In the genomic region with DNA sequence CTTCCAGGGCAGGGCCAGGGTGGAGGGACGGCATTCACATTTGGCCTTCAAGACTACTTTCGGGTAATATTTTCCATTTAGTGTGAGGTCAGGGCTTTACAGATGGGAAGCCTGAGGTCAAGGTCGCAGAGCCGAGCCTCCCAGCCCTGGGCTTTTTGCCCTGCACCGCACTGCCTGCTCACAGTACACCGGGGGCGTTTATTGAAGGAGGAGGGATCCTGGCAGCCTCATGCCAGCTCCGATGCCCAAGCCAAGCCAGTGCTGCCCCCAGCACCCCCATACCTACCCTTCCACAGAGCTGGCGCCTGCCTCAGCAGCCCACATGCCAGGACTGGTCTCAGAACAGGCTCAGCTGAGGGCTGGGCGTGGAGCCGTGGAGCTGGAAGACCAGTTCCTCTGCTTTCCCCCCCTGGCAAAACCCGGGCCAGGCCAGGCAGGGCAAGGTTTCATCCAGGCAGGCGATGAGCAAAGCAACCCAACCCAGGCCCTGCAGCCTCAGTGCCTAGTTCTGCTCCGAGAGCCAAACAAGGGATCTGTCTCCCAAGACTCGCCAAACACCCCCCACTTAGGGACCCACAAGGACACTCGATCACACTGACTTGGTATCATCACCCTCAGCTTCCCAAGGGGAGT, we compare ENCODE assay signal across 15 cellular contexts. TPM values are rescaled to one million over a fixed set of nuclear protein-coding genes. Genes with fewer than 3 reads are reported as not detected.
A peak's percentile ranks its signal among the peaks of the same experiment; 100 is the strongest.
DNase-seq lines count a peak whose midpoint lies in the region; ATAC-seq and TF ChIP-seq lines count a peak whose summit lies in the region.
"Had no signal": no experiment of that assay in that cellular context is flagged by ENCODE, and none has a peak within 500 bp of the region (broad histone marks: within the 10 kb centered on the region; RNA-seq: fewer than 3 reads in every experiment).

No MANE protein-coding gene starts in this region.

- H3K36me3 Mint-ChIP-seq in T-helper 2 cell treated with Interferon-gamma antibody and Interleukin-4, amounts not matched to agents 5 μg/mL and 100 μg/mL, for 36 hours (ENCODE audit: low read depth), result no peaks in the 10 kb centered on the region
- H3K36me3 Mint-ChIP-seq: immature natural killer cell had no signal

- H4K20me1 ChIP-seq in SK-N-SH (ENCODE audit: insufficient read depth), result peaks cover 4% of the 10 kb centered on the region; the same call in 1 of the 2 replicates

- 95% methylated on average over 11 of the region's 16 CpGs for WGBS in SK-N-SH (ENCODE audit: low lambda C conversion rate)
- WGBS in mesenchymal stem cell, result 86% methylated on average over 16 of the region's 16 CpGs

- H3K18ac ChIP-seq in mesenchymal stem cell (ENCODE audit: low read depth in 1 of 2, low read length in 2 of 2), result peak overlapping the region; percentile 86 to 95

- H3K4me2 ChIP-seq in SK-N-SH, result no peak overlapping the region
- no peak overlapping the region for H3K4me2 ChIP-seq in mesenchymal stem cell (ENCODE audit: low read length, poor library complexity, severe bottlenecking)

- TF ChIP-seq EP300 in SK-N-SH (IDR thresholded peaks at IDR 0.05; ENCODE audit: borderline replicate concordance in 1 of 2, low read depth in 1 of 2, low read length in 1 of 2), result no peak

- CTCF ChIA-PET in SK-N-SH (lab: Yijun Ruan, JAX), result interaction anchor here (0.9 to 1.2 kb wide), 2 partner anchors 25 to 88 kb away, joined by 3 read pairs; no protein-coding TSS in a partner anchor

- peak overlapping the region; percentile 76 for H2AK5ac ChIP-seq in mesenchymal stem cell (ENCODE audit: low read length, severe bottlenecking)

- H3K9ac ChIP-seq in SK-N-SH, result no peak overlapping the region
- peak overlapping the region; percentile 30 for H3K9ac ChIP-seq in mesenchymal stem cell (ENCODE audit: low read length)

- peak; percentile 46 for DNase-seq in SK-N-SH
- DNase-seq in breast epithelium (ENCODE audit: low spot score in 2 of 2), result peak; percentile 88 to 95
- DNase-seq in mesenchymal stem cell, result no peak
- peak; percentile 89 for DNase-seq in upper lobe of right lung
- DNase-seq in T-helper 2 cell treated with Interferon-gamma antibody and Interleukin-4, amounts not matched to agents 5 μg/mL and 100 μg/mL, for 36 hours (ENCODE audit: low spot score), result no peak
- no peak for DNase-seq in NCI-H2081 (lab: John Stamatoyannopoulos, UW)
- DNase-seq: ACHN; activated CD4-positive, alpha-beta memory T cell treated with anti-CD3 and anti-CD28 coated beads, Interleukin-2, amount 10 ng/mL, durations not matched to agents 7 days and 5 days; activated naive CD4-positive, alpha-beta T cell treated with Interleukin-2 at 50 U/mL for 16 hours; immature natural killer cell; MV-4-11; NCI-H69; stimulated activated CD4-positive, alpha-beta T cell treated with anti-CD3 and anti-CD28 coated beads, Interleukin-4, amount 100 ng/mL, for 4 hours had no signal

- H3K9me2 ChIP-seq in SK-N-SH, result no peaks in the 10 kb centered on the region

- peak overlapping the region; percentile 92 for H4K8ac ChIP-seq in mesenchymal stem cell (ENCODE audit: low read length)

- no peak overlapping the region for H3K4me3 ChIP-seq in SK-N-SH (ENCODE audit: low read depth in 2 of 2, low read length in 1 of 2)
- H3K4me3 ChIP-seq in breast epithelium, result peak overlapping the region in 1 of 3 donors; percentile 29
- H3K4me3 ChIP-seq in mesenchymal stem cell (ENCODE audit: insufficient read depth in 1 of 2, low read depth in 1 of 2, low read length in 2 of 2), result no peak overlapping the region
- H3K4me3 ChIP-seq in upper lobe of right lung, result no peak overlapping the region

- TF ChIP-seq RAD21 in SK-N-SH (IDR thresholded peaks at IDR 0.05; ENCODE audit: low read length), result no peak

- H3K9me3 ChIP-seq in SK-N-SH, result no peaks in the 10 kb centered on the region
- H3K9me3 ChIP-seq in breast epithelium, result no peaks in the 10 kb centered on the region
- H3K9me3 ChIP-seq in mesenchymal stem cell (ENCODE audit: control insufficient read depth, low read length), result no peaks in the 10 kb centered on the region
- no peaks in the 10 kb centered on the region for H3K9me3 ChIP-seq in upper lobe of right lung

- no peak overlapping the region for H3K27ac Mint-ChIP-seq in T-helper 2 cell treated with Interferon-gamma antibody and Interleukin-4, amounts not matched to agents 5 μg/mL and 100 μg/mL, for 36 hours
- H3K27ac Mint-ChIP-seq: activated CD4-positive, alpha-beta memory T cell treated with anti-CD3 and anti-CD28 coated beads, Interleukin-2, amount 10 ng/mL, durations not matched to agents 7 days and 5 days; immature natural killer cell had no signal

- peak overlapping the region; percentile 14 to 97 for H2BK12ac ChIP-seq in mesenchymal stem cell (ENCODE audit: low read length in 2 of 2)

- H3K79me1 ChIP-seq in mesenchymal stem cell (replicated peaks; ENCODE audit: low read length, poor library complexity, severe bottlenecking), result peaks cover 38% of the 10 kb centered on the region

- H3K4me1 Mint-ChIP-seq in T-helper 2 cell treated with Interferon-gamma antibody and Interleukin-4, amounts not matched to agents 5 μg/mL and 100 μg/mL, for 36 hours (ENCODE audit: low read depth), result no peaks in the 10 kb centered on the region
- H3K4me1 Mint-ChIP-seq: activated CD4-positive, alpha-beta memory T cell treated with anti-CD3 and anti-CD28 coated beads, Interleukin-2, amount 10 ng/mL, durations not matched to agents 7 days and 5 days; immature natural killer cell had no signal

- H3K4me3 Mint-ChIP-seq in T-helper 2 cell treated with Interferon-gamma antibody and Interleukin-4, amounts not matched to agents 5 μg/mL and 100 μg/mL, for 36 hours, result no peak overlapping the region
- H3K4me3 Mint-ChIP-seq: activated CD4-positive, alpha-beta memory T cell treated with anti-CD3 and anti-CD28 coated beads, Interleukin-2, amount 10 ng/mL, durations not matched to agents 7 days and 5 days; immature natural killer cell had no signal

- intact Hi-C loops in breast epithelium (cut with DNase I; ENCODE audit: low total_unique reads), result no loop called here
- intact Hi-C loops in upper lobe of right lung (cut with DNase I), result no loop called here

- H2BK5ac ChIP-seq in mesenchymal stem cell (ENCODE audit: low read depth, low read length, poor library complexity, severe bottlenecking), result no peak overlapping the region

- no peaks in the 10 kb centered on the region for H3K9me3 Mint-ChIP-seq in T-helper 2 cell treated with Interferon-gamma antibody and Interleukin-4, amounts not matched to agents 5 μg/mL and 100 μg/mL, for 36 hours
- H3K9me3 Mint-ChIP-seq: activated CD4-positive, alpha-beta memory T cell treated with anti-CD3 and anti-CD28 coated beads, Interleukin-2, amount 10 ng/mL, durations not matched to agents 7 days and 5 days; immature natural killer cell had no signal

- H3K36me3 ChIP-seq in SK-N-SH (replicated peaks in 1 of 2; ENCODE audit: control insufficient read depth in 1 of 2, insufficient read depth in 2 of 2, low read length in 1 of 2) (no peaks in the 10 kb centered on the region), breast epithelium (no peaks in the 10 kb centered on the region), mesenchymal stem cell (ENCODE audit: control insufficient read depth in 1 of 2, insufficient read depth in 2 of 2, low read depth in 1 of 2, low read length in 2 of 2) (peaks cover 0 to 25% of the 10 kb centered on the region in 2 experiments), upper lobe of right lung (no peaks in the 10 kb centered on the region)

- H2BK15ac ChIP-seq in mesenchymal stem cell (ENCODE audit: low read depth, poor library complexity, severe bottlenecking), result peak overlapping the region; percentile 66

- ATAC-seq in SK-N-SH treated with all-trans-retinoic acid at 6 μM for 48 hours (no peak), upper lobe of right lung (peak; percentile 71), GM19467 (IDR thresholded peaks at IDR 0.05; ENCODE audit: unreplicated experiment) (no peak)

- TF ChIP-seq POLR2A in breast epithelium (IDR thresholded peaks at IDR 0.05), result no peak

- H3K4me1 ChIP-seq in SK-N-SH (ENCODE audit: control insufficient read depth in 1 of 2, insufficient read depth in 2 of 2, low read depth in 1 of 2, low read length in 1 of 2) (peaks cover 0 to 38% of the 10 kb centered on the region in 2 experiments; a peak in 1 of 4 replicates), breast epithelium (peaks cover 7 to 39% of the 10 kb centered on the region in 2 donors), mesenchymal stem cell (ENCODE audit: control insufficient read depth, insufficient read depth, low read depth, low read length) (peaks cover 56% of the 10 kb centered on the region), upper lobe of right lung (peaks cover 23% of the 10 kb centered on the region)

- H3K27me3 ChIP-seq in SK-N-SH (ENCODE audit: insufficient read depth) (no peaks in the 10 kb centered on the region), breast epithelium (no peaks in the 10 kb centered on the region), mesenchymal stem cell (ENCODE audit: control insufficient read depth in 1 of 2, insufficient read depth in 1 of 2, low read length in 2 of 2) (no peaks in the 10 kb centered on the region), upper lobe of right lung (no peaks in the 10 kb centered on the region)

- peaks cover 21% of the 10 kb centered on the region; the same call in 1 of the 2 replicates for H3K79me2 ChIP-seq in SK-N-SH (ENCODE audit: insufficient read depth)

- H2AFZ ChIP-seq in SK-N-SH (ENCODE audit: low read depth) (no peak overlapping the region), mesenchymal stem cell (ENCODE audit: low read depth, low read length) (peak overlapping the region; percentile 57)

- H3K23ac ChIP-seq in mesenchymal stem cell (ENCODE audit: low read length in 2 of 2), result peak overlapping the region in 1 of 2 experiments; percentile 10

- peak overlapping the region; percentile 54 to 95 for H3K4ac ChIP-seq in mesenchymal stem cell (ENCODE audit: low read depth in 1 of 2, low read length in 2 of 2)

- no peaks in the 10 kb centered on the region for H3K27me3 Mint-ChIP-seq in T-helper 2 cell treated with Interferon-gamma antibody and Interleukin-4, amounts not matched to agents 5 μg/mL and 100 μg/mL, for 36 hours (ENCODE audit: low read depth)

- H4K91ac ChIP-seq in mesenchymal stem cell (ENCODE audit: low read length), result peak overlapping the region; percentile 84

- H2BK120ac ChIP-seq in mesenchymal stem cell (ENCODE audit: low read depth, low read length), result peak overlapping the region; percentile 2

- peak overlapping the region in 1 of 2 experiments; percentile 78 for H3K14ac ChIP-seq in mesenchymal stem cell (ENCODE audit: low read length in 2 of 2)

- no peaks in the 10 kb centered on the region for H3F3A ChIP-seq in SK-N-SH (replicated peaks; ENCODE audit: insufficient read depth)

- H3K27ac ChIP-seq in SK-N-SH (ENCODE audit: low read depth in 2 of 2, low read length in 1 of 2) (no peak overlapping the region; a peak in 1 of 4 replicates), breast epithelium (peak overlapping the region; percentile 92 to 94), mesenchymal stem cell (ENCODE audit: low read length, poor library complexity, severe bottlenecking) (peak overlapping the region; percentile 17), upper lobe of right lung (peak overlapping the region; percentile 60)

- TF ChIP-seq CTCF in SK-N-SH (IDR thresholded peaks at IDR 0.05), result no peak
- no peak for TF ChIP-seq CTCF in breast epithelium (IDR thresholded peaks at IDR 0.05)
- TF ChIP-seq CTCF in upper lobe of right lung (IDR thresholded peaks at IDR 0.05), result no peak

- POLR2A ChIA-PET in SK-N-SH (lab: Yijun Ruan, JAX), result no interaction called here

RNA-seq across cellular contexts. Expression of a gene that starts 11.9 kb away (rescaled TPM):
- polyA plus RNA-seq in SK-N-SH (2012; rRNA removed), result 105 and 122 TPM in 2 replicates
- polyA plus RNA-seq in SK-N-SH (2012; cell fraction: cytosol; rRNA removed), result 63.4 and 86.1 TPM in 2 replicates
- polyA plus RNA-seq in SK-N-SH (2012; cell fraction: nucleus; rRNA removed), result 58.4 and 62.2 TPM in 2 replicates
- total RNA-seq in breast epithelium (10 to 100 TPM in 2 of 3 donors, 1 to 10 TPM in 1; 2.6 to 51.8 (median 38.7) TPM), upper lobe of right lung (148 TPM)
- polyA plus RNA-seq in mesenchymal stem cell (2013, experiment 1 of 2), result 8.4 TPM
- 6.9 TPM for polyA plus RNA-seq in mesenchymal stem cell (2013, experiment 2 of 2)
- polyA plus RNA-seq: immature natural killer cell had no signal

Comparison
In these comparisons a context has a peak if more than half of its experiments do, and no peak if none do; other contexts are left out.
1. DNase-seq: peak in SK-N-SH (single experiment), breast epithelium (2 of 2) and upper lobe of right lung (single experiment); none in mesenchymal stem cell (single experiment), T-helper 2 cell treated with Interferon-gamma antibody and Interleukin-4, amounts not matched to agents 5 μg/mL and 100 μg/mL, for 36 hours (single experiment) and NCI-H2081 (0 of 2).
2. H3K27ac ChIP-seq: peak in breast epithelium (2 of 2), mesenchymal stem cell (single experiment) and upper lobe of right lung (single experiment); none in SK-N-SH (0 of 2).